In the genomic region with DNA sequence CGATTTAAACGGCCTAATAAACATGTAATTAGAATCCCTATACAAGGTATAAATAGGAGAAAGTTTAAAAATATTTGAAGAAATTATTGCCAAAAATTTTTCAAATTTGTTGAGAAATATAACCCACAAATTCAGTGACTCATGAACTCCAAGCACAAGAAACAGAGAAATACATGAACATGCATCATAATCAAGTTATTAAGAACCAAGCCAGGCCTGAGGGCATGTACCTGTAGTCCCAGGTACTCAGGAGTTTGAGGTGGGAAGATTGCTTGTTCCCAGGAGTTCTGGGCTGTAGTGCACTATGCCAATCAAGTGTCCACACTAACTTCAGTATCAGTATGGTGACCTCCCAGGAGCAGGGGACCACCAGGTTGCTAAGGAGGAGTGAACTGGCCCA, we compare ENCODE assay signal across 24 cellular contexts.
"Had no signal": no experiment of that assay in that cellular context is flagged by ENCODE, and none has a peak within 500 bp of the region (broad histone marks: within the 10 kb centered on the region; RNA-seq: fewer than 3 reads in every experiment).

No MANE protein-coding gene starts in this region.

- ATAC-seq: left cardiac atrium; left lung; lower lobe of right lung; mucosa of descending colon; naive thymus-derived CD4-positive, alpha-beta T cell; natural killer cell treated with Interleukin-12 subunit alpha and Interleukin-12 subunit beta and Interleukin-15 and Interleukin-18, amount 100 ng/mL, for 72 hours; right lobe of liver; stimulated activated memory B cell treated with anti-CD40 and anti-IgM and Interleukin-4, amounts not matched to agents 10 μg/mL and 1 μg/mL and 100 μg/mL, for 72 hours; stimulated activated naive CD8-positive, alpha-beta T cell treated with anti-CD3 and anti-CD28 coated beads, Interleukin-15, amount 100 ng/mL, for 72 hours had no signal

- H3K9me3 ChIP-seq: ovary, right lobe of liver, uterus had no signal

- H3K27me3 ChIP-seq: hepatocyte, left lung, ovary, right atrium auricular region, right lobe of liver, tibial nerve, uterus had no signal

- H3K4me2 ChIP-seq: hepatocyte, smooth muscle cell had no signal

- H3K4me1 ChIP-seq: left lung, lower lobe of right lung, right atrium auricular region, right lobe of liver, tibial nerve, uterus had no signal

- H2AFZ ChIP-seq: hepatocyte had no signal

- H3K79me2 ChIP-seq: hepatocyte had no signal

- H3K36me3 ChIP-seq: left lung, lower lobe of right lung, ovary, right atrium auricular region, right lobe of liver, tibial nerve, uterus had no signal

- DNase-seq: islet precursor cell; kidney glomerular epithelial cell; left cardiac atrium; left lung; lower lobe of right lung; midbrain; mucosa of descending colon; naive thymus-derived CD4-positive, alpha-beta T cell; ovary; right lobe of liver; stimulated activated CD4-positive, alpha-beta T cell treated with anti-CD3 and anti-CD28 coated beads, Interleukin-1b, Interleukin-23, amount 100 ng/mL, for 48 hours; stimulated activated CD4-positive, alpha-beta T cell treated with anti-CD3 and anti-CD28 coated beads, Interleukin-2, amount 100 ng/mL, for 48 hours; stimulated activated CD4-positive, alpha-beta T cell treated with anti-CD3 and anti-CD28 coated beads, Interleukin-4, amount 100 ng/mL, for 4 hours; stimulated activated CD8-positive, alpha-beta memory T cell treated with anti-CD3 and anti-CD28 coated beads, Interleukin-4, amount 100 ng/mL, for 48 hours; stimulated activated naive CD4-positive, alpha-beta T cell treated with Interleukin-2 at 50 U/mL for 16 hours; stimulated activated naive CD8-positive, alpha-beta T cell treated with anti-CD3 and anti-CD28 coated beads, Interleukin-15, amount 100 ng/mL, for 72 hours; substantia nigra; uterus had no signal

- H3K27ac ChIP-seq: hepatocyte, left lung, lower lobe of right lung, ovary, right atrium auricular region, right lobe of liver, tibial nerve, uterus had no signal

- H3K4me3 ChIP-seq: hepatocyte, left lung, lower lobe of right lung, mucosa of descending colon, ovary, right atrium auricular region, right lobe of liver, smooth muscle cell, tibial nerve, uterus had no signal
